ENCODE assay signal across 20 cellular contexts in genomic region chr2:96847586-96847985, GRCh38.
"Had no signal": no experiment of that assay in that cellular context is flagged by ENCODE, and none has a peak within 500 bp of the region (broad histone marks: within the 10 kb centered on the region; RNA-seq: fewer than 3 reads in every experiment).

No MANE protein-coding gene starts in this region.

- H3K27me3 ChIP-seq: gastroesophageal sphincter, neural progenitor cell, tibial artery, uterus had no signal

- H3K9me3 Mint-ChIP-seq: activated naive CD4-positive, alpha-beta T cell treated with anti-CD3 and anti-CD28 coated beads for 36 hours; activated T-helper 2 cell treated with anti-CD3 and anti-CD28 coated beads, Interferon-gamma antibody, Interleukin-2, Interleukin-4, amounts not matched to agents 10 μg/mL and 5 μg/mL and 100 μg/mL, durations not matched to agents 14 hours and 24 hours and 36 hours; endodermal cell; neural progenitor cell; T-helper 1 cell treated with Interleukin-12 subunit alpha and Interleukin-12 subunit beta and Interleukin-4 antibody, amounts not matched to agents 30 μg/mL and 1 μg/mL, for 36 hours had no signal

- H3K79me2 ChIP-seq: parathyroid adenoma had no signal

- H3K4me3 Mint-ChIP-seq: activated naive CD4-positive, alpha-beta T cell treated with anti-CD3 and anti-CD28 coated beads for 36 hours; endodermal cell; neural progenitor cell; T-helper 1 cell treated with Interleukin-12 subunit alpha and Interleukin-12 subunit beta and Interleukin-4 antibody, amounts not matched to agents 30 μg/mL and 1 μg/mL, for 36 hours had no signal

- DNase-seq: activated CD4-positive, alpha-beta T cell treated with anti-CD3 and anti-CD28 coated beads, Interleukin-2, amount 50 U/mL, for 4 hours; activated naive CD4-positive, alpha-beta T cell treated with anti-CD3 and anti-CD28 coated beads for 36 hours; activated T-cell treated with anti-CD3 and anti-CD28 coated beads for 4 hours; dermis blood vessel endothelial cell; midbrain; stimulated activated CD4-positive, alpha-beta T cell treated with anti-CD3 and anti-CD28 coated beads, Interleukin-4, amount 100 ng/mL, for 1 hour; stimulated activated naive CD4-positive, alpha-beta T cell; tibial artery; uterus had no signal

- H3K4me1 ChIP-seq: neural progenitor cell, tibial artery, uterus had no signal

- H3K27ac ChIP-seq: gastroesophageal sphincter, neural progenitor cell, parathyroid adenoma, tibial artery, uterus had no signal

- H3K4me1 Mint-ChIP-seq: endodermal cell had no signal

- H2AFZ ChIP-seq: neural progenitor cell, parathyroid adenoma had no signal

- H3K9ac ChIP-seq: neural progenitor cell, parathyroid adenoma had no signal

- FAIRE-seq: astrocyte, bronchial epithelial cell, islet of Langerhans, TTC549 had no signal

- ATAC-seq: activated CD4-positive, CD25-positive, alpha-beta regulatory T cell treated with anti-CD3 and anti-CD28 coated beads, Interleukin-2, amount 50 U/mL, for 24 hours; gastroesophageal sphincter had no signal

- H3K4me2 ChIP-seq: neural progenitor cell had no signal

- H3K36me3 ChIP-seq: neural progenitor cell, uterus had no signal

- H3K9me3 ChIP-seq: gastroesophageal sphincter, tibial artery, uterus had no signal

- H3K27ac Mint-ChIP-seq: activated naive CD4-positive, alpha-beta T cell treated with anti-CD3 and anti-CD28 coated beads for 36 hours; activated T-helper 2 cell treated with anti-CD3 and anti-CD28 coated beads, Interferon-gamma antibody, Interleukin-2, Interleukin-4, amounts not matched to agents 10 μg/mL and 5 μg/mL and 100 μg/mL, durations not matched to agents 14 hours and 24 hours and 36 hours; endodermal cell; T-helper 1 cell treated with Interleukin-12 subunit alpha and Interleukin-12 subunit beta and Interleukin-4 antibody, amounts not matched to agents 30 μg/mL and 1 μg/mL, for 36 hours had no signal

- H3K4me3 ChIP-seq: gastroesophageal sphincter, neural progenitor cell, tibial artery, uterus had no signal
